Comparison of ENCODE assay signal across 10 cellular contexts in genomic region chr2:96256611-96257113, GRCh38. TPM values are rescaled to one million over a fixed set of nuclear protein-coding genes. Genes with fewer than 3 reads are reported as not detected.
DNase-seq lines count a peak whose midpoint lies in the region; ATAC-seq and TF ChIP-seq lines count a peak whose summit lies in the region.
"Had no signal": no experiment of that assay in that cellular context is flagged by ENCODE, and none has a peak within 500 bp of the region (broad histone marks: within the 10 kb centered on the region; RNA-seq: fewer than 3 reads in every experiment).

No MANE protein-coding gene starts in this region.

- peaks cover 67 to 83% (median 74%) of the 10 kb centered on the region in 11 experiments for H3K36me3 ChIP-seq in BLaER1 treated with 17β-estradiol and CSF1 and Interleukin-3, amounts not matched to agents 10 nM and 100 nM
- peaks cover 0 to 43% of the 10 kb centered on the region in 2 donors for H3K36me3 ChIP-seq in lung (ENCODE audit: control insufficient read depth in 2 of 2, insufficient read depth in 2 of 2, low read length in 2 of 2)

- H3K4me3 Mint-ChIP-seq in activated T-helper 1 cell treated with anti-CD3 and anti-CD28 coated beads, Interleukin-12 subunit alpha, Interleukin-12 subunit beta, Interleukin-2, Interleukin-4 antibody, amounts not matched to agents 30 ng/mL and 10 ng/mL and 1 ng/mL, durations not matched to agents 14 hours and 24 hours and 36 hours: peak overlapping the region; percentile 4

- H3K4me2 ChIP-seq in BLaER1 treated with 17β-estradiol and CSF1 and Interleukin-3, amounts not matched to agents 10 nM and 100 nM: peak overlapping the region; percentile 66 to 95 (median 88)

- peaks cover 0 to 78% (median 33%) of the 10 kb centered on the region in 11 experiments; a peak in 20 of 22 replicates for H4K20me1 ChIP-seq in BLaER1 treated with 17β-estradiol and CSF1 and Interleukin-3, amounts not matched to agents 10 nM and 100 nM

- H3K27ac Mint-ChIP-seq in activated T-helper 1 cell treated with anti-CD3 and anti-CD28 coated beads, Interleukin-12 subunit alpha, Interleukin-12 subunit beta, Interleukin-2, Interleukin-4 antibody, amounts not matched to agents 30 ng/mL and 10 ng/mL and 1 ng/mL, durations not matched to agents 14 hours and 24 hours and 36 hours: peak overlapping the region; percentile 13

- peak overlapping the region in 5 of 10 experiments; percentile 8 to 48 (median 38); a peak in 8 of 20 replicates for H3K4me3 ChIP-seq in BLaER1 treated with 17β-estradiol and CSF1 and Interleukin-3, amounts not matched to agents 10 nM and 100 nM
- H3K4me3 ChIP-seq in Jurkat, Clone E6-1 (ENCODE audit: low read length): peak overlapping the region; percentile 13; the same call in 1 of the 2 replicates
- no peak overlapping the region for H3K4me3 ChIP-seq in lung
- H3K4me3 ChIP-seq: right lobe of liver had no signal

- no peak for TF ChIP-seq CTCF in lung (IDR thresholded peaks at IDR 0.05; ENCODE audit: control extremely low read depth, extremely low read depth)

- H3K4me1 ChIP-seq in BLaER1 treated with 17β-estradiol and CSF1 and Interleukin-3, amounts not matched to agents 10 nM and 100 nM: peaks cover 60 to 88% (median 78%) of the 10 kb centered on the region in 10 experiments
- peaks cover 24 to 26% of the 10 kb centered on the region in 2 donors for H3K4me1 ChIP-seq in lung (ENCODE audit: control insufficient read depth in 2 of 2, insufficient read depth in 2 of 2, low read length in 2 of 2)

- intact Hi-C loops in activated T-helper 1 cell treated with anti-CD3 and anti-CD28 coated beads, Interleukin-12 subunit alpha, Interleukin-12 subunit beta, Interleukin-2, Interleukin-4 antibody, amounts not matched to agents 30 ng/mL and 10 ng/mL and 1 ng/mL, durations not matched to agents 14 hours and 24 hours and 36 hours (cut with micrococcal nuclease): loop anchor here (1.0 kb wide), 1 partner anchor 8 kb away; no protein-coding TSS in a partner anchor

- DNase-seq in Jurkat, Clone E6-1 (ENCODE audit: low read depth, low spot score): peak; percentile 29
- DNase-seq in activated T-helper 1 cell treated with anti-CD3 and anti-CD28 coated beads, Interleukin-12 subunit alpha, Interleukin-12 subunit beta, Interleukin-2, Interleukin-4 antibody, amounts not matched to agents 30 ng/mL and 10 ng/mL and 1 ng/mL, durations not matched to agents 14 hours and 24 hours and 36 hours (ENCODE audit: low spot score): no peak
- DNase-seq in lung (ENCODE audit: low spot score): no peak
- DNase-seq in COLO668 (lab: John Stamatoyannopoulos, UW; ENCODE audit: unreplicated experiment): no peak
- no peak for DNase-seq in Ammon's horn (ENCODE audit: low spot score)
- DNase-seq in DMS153 (lab: John Stamatoyannopoulos, UW): no peak
- DNase-seq in hypothalamus (lab: John Stamatoyannopoulos, UW): no peak
- DNase-seq: NCI-H510A, right lobe of liver had no signal

- no peaks in the 10 kb centered on the region for H3K9me3 ChIP-seq in BLaER1 treated with 17β-estradiol and CSF1 and Interleukin-3, amounts not matched to agents 10 nM and 100 nM (replicated peaks in 1 of 11)
- no peaks in the 10 kb centered on the region for H3K9me3 ChIP-seq in lung (ENCODE audit: control insufficient read depth in 2 of 2, insufficient read depth in 1 of 2, low read length in 1 of 2)
- H3K9me3 ChIP-seq: right lobe of liver had no signal

- peaks cover 32% of the 10 kb centered on the region for H3K36me3 Mint-ChIP-seq in activated T-helper 1 cell treated with anti-CD3 and anti-CD28 coated beads, Interleukin-12 subunit alpha, Interleukin-12 subunit beta, Interleukin-2, Interleukin-4 antibody, amounts not matched to agents 30 ng/mL and 10 ng/mL and 1 ng/mL, durations not matched to agents 14 hours and 24 hours and 36 hours (ENCODE audit: low read depth)

- peak overlapping the region; percentile 41 to 77 (median 68) for H3K9ac ChIP-seq in BLaER1 treated with 17β-estradiol and CSF1 and Interleukin-3, amounts not matched to agents 10 nM and 100 nM

- H3K27me3 Mint-ChIP-seq in activated T-helper 1 cell treated with anti-CD3 and anti-CD28 coated beads, Interleukin-12 subunit alpha, Interleukin-12 subunit beta, Interleukin-2, Interleukin-4 antibody, amounts not matched to agents 30 ng/mL and 10 ng/mL and 1 ng/mL, durations not matched to agents 14 hours and 24 hours and 36 hours (ENCODE audit: insufficient read depth): no peaks in the 10 kb centered on the region

- H3K27ac ChIP-seq in BLaER1 treated with 17β-estradiol and CSF1 and Interleukin-3, amounts not matched to agents 10 nM and 100 nM: peak overlapping the region; percentile 47 to 90 (median 80)
- H3K27ac ChIP-seq in lung (ENCODE audit: low read depth in 1 of 2, low read length in 1 of 2): peak overlapping the region; percentile 46 to 59

- H3K27me3 ChIP-seq in BLaER1 treated with 17β-estradiol and CSF1 and Interleukin-3, amounts not matched to agents 10 nM and 100 nM: no peaks in the 10 kb centered on the region
- no peaks in the 10 kb centered on the region for H3K27me3 ChIP-seq in lung (ENCODE audit: control insufficient read depth, insufficient read depth)
- H3K27me3 ChIP-seq: right lobe of liver had no signal

- ATAC-seq in lung (ENCODE audit: insufficient read depth, low FRiP score): no peak
- ATAC-seq: right lobe of liver had no signal

- H3K9me3 Mint-ChIP-seq in activated T-helper 1 cell treated with anti-CD3 and anti-CD28 coated beads, Interleukin-12 subunit alpha, Interleukin-12 subunit beta, Interleukin-2, Interleukin-4 antibody, amounts not matched to agents 30 ng/mL and 10 ng/mL and 1 ng/mL, durations not matched to agents 14 hours and 24 hours and 36 hours: no peaks in the 10 kb centered on the region

- peaks cover 40% of the 10 kb centered on the region for H3K4me1 Mint-ChIP-seq in activated T-helper 1 cell treated with anti-CD3 and anti-CD28 coated beads, Interleukin-12 subunit alpha, Interleukin-12 subunit beta, Interleukin-2, Interleukin-4 antibody, amounts not matched to agents 30 ng/mL and 10 ng/mL and 1 ng/mL, durations not matched to agents 14 hours and 24 hours and 36 hours (ENCODE audit: low read depth)

- WGBS in lung, 2 donors: 26 to 54% methylated on average over 6 of the region's 6 CpGs

RNA-seq across cellular contexts. Expression of gene TMEM127, which starts 9.1 kb away (rescaled TPM):
- 12.6 TPM for polyA plus RNA-seq in Jurkat, Clone E6-1 (2012; ENCODE audit: insufficient read depth, insufficient read length)
- total RNA-seq in activated T-helper 1 cell treated with anti-CD3 and anti-CD28 coated beads, Interleukin-12 subunit alpha, Interleukin-12 subunit beta, Interleukin-2, Interleukin-4 antibody, amounts not matched to agents 30 ng/mL and 10 ng/mL and 1 ng/mL, durations not matched to agents 14 hours and 24 hours and 36 hours: 29.7 and 30.1 TPM in 2 replicates
- 10 to 100 TPM; 30.6 to 67.2 TPM for total RNA-seq in lung
- 10 to 100 TPM; 15.3 to 45.5 TPM for polyA plus RNA-seq in lung

RNA-seq across cellular contexts. Expression of gene CIAO1, which starts 9.4 kb away (rescaled TPM):
- polyA plus RNA-seq in Jurkat, Clone E6-1 (2012; ENCODE audit: insufficient read depth, insufficient read length): 78.8 TPM
- total RNA-seq in activated T-helper 1 cell treated with anti-CD3 and anti-CD28 coated beads, Interleukin-12 subunit alpha, Interleukin-12 subunit beta, Interleukin-2, Interleukin-4 antibody, amounts not matched to agents 30 ng/mL and 10 ng/mL and 1 ng/mL, durations not matched to agents 14 hours and 24 hours and 36 hours: 111 and 115 TPM in 2 replicates
- 10 to 100 TPM; 74.2 to 74.3 TPM for total RNA-seq in lung
- 10 to 100 TPM; 27.9 to 67.7 TPM for polyA plus RNA-seq in lung

RNA-seq across cellular contexts. Expression of gene STARD7, which starts 48.0 kb away (rescaled TPM):
- polyA plus RNA-seq in Jurkat, Clone E6-1 (2012; ENCODE audit: insufficient read depth, insufficient read length): 82.0 TPM
- 216 and 229 TPM in 2 replicates for total RNA-seq in activated T-helper 1 cell treated with anti-CD3 and anti-CD28 coated beads, Interleukin-12 subunit alpha, Interleukin-12 subunit beta, Interleukin-2, Interleukin-4 antibody, amounts not matched to agents 30 ng/mL and 10 ng/mL and 1 ng/mL, durations not matched to agents 14 hours and 24 hours and 36 hours
- total RNA-seq in lung: 100 to 1,000 TPM; 121 to 141 TPM
- 10 to 100 TPM; 52.2 to 65.2 TPM for polyA plus RNA-seq in lung

RNA-seq across cellular contexts. Expression of gene SNRNP200, which starts 48.7 kb away (rescaled TPM):
- polyA plus RNA-seq in Jurkat, Clone E6-1 (2012; ENCODE audit: insufficient read depth, insufficient read length): 189 TPM
- 192 and 196 TPM in 2 replicates for total RNA-seq in activated T-helper 1 cell treated with anti-CD3 and anti-CD28 coated beads, Interleukin-12 subunit alpha, Interleukin-12 subunit beta, Interleukin-2, Interleukin-4 antibody, amounts not matched to agents 30 ng/mL and 10 ng/mL and 1 ng/mL, durations not matched to agents 14 hours and 24 hours and 36 hours
- 100 to 1,000 TPM; 102 to 106 TPM for total RNA-seq in lung
- polyA plus RNA-seq in lung: 10 to 100 TPM; 65.9 to 74.1 TPM
